Comparison of ENCODE assay signal across 26 cellular contexts in the genomic region with DNA sequence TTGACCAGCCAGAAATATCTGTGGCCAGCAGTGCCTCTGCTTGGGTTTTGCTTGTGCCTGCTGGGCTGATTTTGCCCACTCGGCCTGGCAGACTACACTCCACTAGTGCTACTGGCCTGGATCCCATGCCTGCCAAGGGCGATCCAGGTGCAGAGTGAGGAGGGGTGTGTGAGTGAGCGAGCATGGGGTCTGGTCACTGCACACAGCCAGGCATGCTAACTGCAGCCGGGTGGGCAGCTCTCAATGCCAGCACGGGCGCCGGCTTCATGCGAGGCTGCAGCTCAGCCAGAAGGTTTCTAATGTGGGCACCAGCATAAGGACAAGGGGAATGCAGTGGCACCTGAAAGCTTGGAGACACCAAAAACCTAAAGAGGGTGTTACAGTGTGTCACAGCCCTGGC.
"Had no signal": no experiment of that assay in that cellular context is flagged by ENCODE, and none has a peak within 500 bp of the region (broad histone marks: within the 10 kb centered on the region; RNA-seq: fewer than 3 reads in every experiment).

No MANE protein-coding gene starts in this region.

- H3K36me3 ChIP-seq: colonic mucosa, gastrocnemius medialis, heart left ventricle had no signal

- H3K27ac ChIP-seq: body of pancreas, colonic mucosa, foreskin keratinocyte, gastrocnemius medialis, heart left ventricle had no signal

- H3K27me3 ChIP-seq: body of pancreas, colonic mucosa, foreskin keratinocyte, gastrocnemius medialis, heart left ventricle had no signal

- H3K27me3 Mint-ChIP-seq: activated CD4-positive, alpha-beta T cell treated with anti-CD3 and anti-CD28 coated beads for 36 hours; activated CD4-positive, alpha-beta T cell treated with anti-CD3 and anti-CD28 coated beads, Interleukin-2, amount 10 ng/mL, durations not matched to agents 24 days and 14 days; activated CD8-positive, alpha-beta T cell treated with anti-CD3 and anti-CD28 coated beads for 36 hours; activated naive CD8-positive, alpha-beta T cell; activated T-helper 17 cell treated with anti-CD3 and anti-CD28 coated beads, Interleukin-2, amount 50 U/mL, for 72 hours had no signal

- H3K27ac Mint-ChIP-seq: activated CD4-positive, alpha-beta T cell treated with anti-CD3 and anti-CD28 coated beads for 36 hours; activated CD4-positive, alpha-beta T cell treated with anti-CD3 and anti-CD28 coated beads, Interleukin-2, amount 10 ng/mL, durations not matched to agents 24 days and 14 days; activated CD8-positive, alpha-beta T cell treated with anti-CD3 and anti-CD28 coated beads for 36 hours; activated naive CD8-positive, alpha-beta T cell; activated T-helper 17 cell treated with anti-CD3 and anti-CD28 coated beads, Interleukin-2, amount 50 U/mL, for 72 hours had no signal

- H3K4me1 ChIP-seq: body of pancreas, colonic mucosa, foreskin keratinocyte, gastrocnemius medialis, heart left ventricle had no signal

- H3K36me3 Mint-ChIP-seq: activated naive CD8-positive, alpha-beta T cell had no signal

- H3K9me3 ChIP-seq: colonic mucosa, gastrocnemius medialis had no signal

- H3K9me3 Mint-ChIP-seq: activated CD4-positive, alpha-beta T cell treated with anti-CD3 and anti-CD28 coated beads, Interleukin-2, amount 10 ng/mL, durations not matched to agents 24 days and 14 days; activated T-helper 17 cell treated with anti-CD3 and anti-CD28 coated beads, Interleukin-2, amount 50 U/mL, for 72 hours had no signal

- H3K4me3 ChIP-seq: body of pancreas, colonic mucosa, gastrocnemius medialis, heart left ventricle had no signal

- H3K4me3 Mint-ChIP-seq: activated CD4-positive, alpha-beta T cell treated with anti-CD3 and anti-CD28 coated beads for 36 hours; activated CD4-positive, alpha-beta T cell treated with anti-CD3 and anti-CD28 coated beads, Interleukin-2, amount 10 ng/mL, durations not matched to agents 24 days and 14 days; activated CD8-positive, alpha-beta T cell treated with anti-CD3 and anti-CD28 coated beads for 36 hours; activated naive CD8-positive, alpha-beta T cell; activated T-cell treated with anti-CD3 and anti-CD28 coated beads, Interleukin-2, amount 50 U/mL, for 4 hours; activated T-helper 17 cell treated with anti-CD3 and anti-CD28 coated beads, Interleukin-2, amount 50 U/mL, for 72 hours had no signal

- DNase-seq: activated CD4-positive, alpha-beta T cell treated with anti-CD3 and anti-CD28 coated beads for 36 hours; activated CD4-positive, alpha-beta T cell treated with anti-CD3 and anti-CD28 coated beads, Interleukin-2, amount 10 ng/mL, durations not matched to agents 24 days and 14 days; activated CD4-positive, alpha-beta T cell treated with anti-CD3 and anti-CD28 coated beads, Interleukin-2, amount 50 U/mL, for 4 hours; activated CD4-positive, CD25-positive, alpha-beta regulatory T cell; activated CD4-positive, CD25-positive, alpha-beta regulatory T cell treated with anti-CD3 and anti-CD28 coated beads, Interleukin-2, amount 50 U/mL, for 72 hours; activated CD8-positive, alpha-beta memory T cell treated with anti-CD3 and anti-CD28 coated beads for 24 hours; activated CD8-positive, alpha-beta T cell treated with anti-CD3 and anti-CD28 coated beads for 36 hours; activated effector memory CD4-positive, alpha-beta T cell treated with Interleukin-2 at 50 U/mL for 16 hours; activated gamma-delta T cell treated with Interleukin-2 at 50 U/mL for 16 hours; activated naive CD4-positive, alpha-beta T cell treated with anti-CD3 and anti-CD28 coated beads, Interleukin-2, amount 50 U/mL, for 16 hours; activated naive CD4-positive, alpha-beta T cell treated with Interleukin-2 at 50 U/mL for 16 hours; activated T-cell treated with anti-CD3 and anti-CD28 coated beads, Interleukin-2, amount 50 U/mL, for 4 hours; amniotic stem cell; anterior cingulate cortex; body of pancreas; caudate nucleus; colonic mucosa; effector CD8-positive, alpha-beta T cell; foreskin keratinocyte; gastrocnemius medialis; glutamatergic neuron; heart left ventricle; T-helper 2 cell had no signal

- H3K4me1 Mint-ChIP-seq: activated CD4-positive, alpha-beta T cell treated with anti-CD3 and anti-CD28 coated beads for 36 hours; activated CD4-positive, alpha-beta T cell treated with anti-CD3 and anti-CD28 coated beads, Interleukin-2, amount 10 ng/mL, durations not matched to agents 24 days and 14 days; activated T-helper 17 cell treated with anti-CD3 and anti-CD28 coated beads, Interleukin-2, amount 50 U/mL, for 72 hours had no signal

- ATAC-seq: activated CD4-positive, alpha-beta T cell treated with anti-CD3 and anti-CD28 coated beads for 36 hours; activated CD8-positive, alpha-beta T cell treated with anti-CD3 and anti-CD28 coated beads for 36 hours; activated T-cell treated with anti-CD3 and anti-CD28 coated beads, Interleukin-2, amount 50 U/mL, for 4 hours; activated T-helper 17 cell treated with anti-CD3 and anti-CD28 coated beads, Interleukin-2, amount 50 U/mL, for 72 hours; body of pancreas; esophagus mucosa; foreskin keratinocyte; gastrocnemius medialis; heart left ventricle had no signal
